1 cellular context compared by ENCODE assay signal in genomic region chr9:110114086-110114887, GRCh38.
TF ChIP-seq lines count a peak whose summit lies in the region.

No MANE protein-coding gene starts in this region.

TF ChIP-seq in HepG2, 621 proteins besides CTCF, POLR2A, EP300 and RAD21 (continues in another document):
- TF ChIP-seq ZNF629 (CRISPR knock-in tag; conservative IDR thresholded peaks at IDR 0.05) = peak; percentile 83
- no peak for TF ChIP-seq ZSCAN12 (CRISPR knock-in tag; IDR thresholded peaks at IDR 0.05)
- TF ChIP-seq CHD4 (IDR thresholded peaks at IDR 0.05; ENCODE audit: borderline replicate concordance, low read length) = peak; percentile 84; the same call in 1 of the 2 replicates
- TF ChIP-seq SAP130 (CRISPR knock-in tag; IDR thresholded peaks at IDR 0.05; ENCODE audit: low read depth) = peak; percentile 49
- peak; percentile 89 for TF ChIP-seq ELF3 (CRISPR knock-in tag; IDR thresholded peaks at IDR 0.05)
- TF ChIP-seq FOXP1 (IDR thresholded peaks at IDR 0.05) = peak; percentile 36; the same call in 1 of the 2 replicates
- TF ChIP-seq FOXP1 (CRISPR knock-in tag; IDR thresholded peaks at IDR 0.05) = peak; percentile 84
- TF ChIP-seq, protein P1, sequence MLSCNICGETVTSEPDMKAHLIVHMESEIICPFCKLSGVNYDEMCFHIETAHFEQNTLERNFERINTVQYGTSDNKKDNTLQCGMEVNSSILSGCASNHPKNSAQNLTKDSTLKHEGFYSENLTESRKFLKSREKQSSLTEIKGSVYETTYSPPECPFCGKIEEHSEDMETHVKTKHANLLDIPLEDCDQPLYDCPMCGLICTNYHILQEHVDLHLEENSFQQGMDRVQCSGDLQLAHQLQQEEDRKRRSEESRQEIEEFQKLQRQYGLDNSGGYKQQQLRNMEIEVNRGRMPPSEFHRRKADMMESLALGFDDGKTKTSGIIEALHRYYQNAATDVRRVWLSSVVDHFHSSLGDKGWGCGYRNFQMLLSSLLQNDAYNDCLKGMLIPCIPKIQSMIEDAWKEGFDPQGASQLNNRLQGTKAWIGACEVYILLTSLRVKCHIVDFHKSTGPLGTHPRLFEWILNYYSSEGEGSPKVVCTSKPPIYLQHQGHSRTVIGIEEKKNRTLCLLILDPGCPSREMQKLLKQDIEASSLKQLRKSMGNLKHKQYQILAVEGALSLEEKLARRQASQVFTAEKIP (CRISPR knock-in tag; IDR thresholded peaks at IDR 0.05; ENCODE audit: borderline replicate concordance) = no peak
- peak; percentile 48; the same call in 1 of the 2 replicates for TF ChIP-seq NFIC (IDR thresholded peaks at IDR 0.05; ENCODE audit: low read length)
- peak; percentile 84; the same call in 1 of the 2 replicates for TF ChIP-seq SOX5 (CRISPR knock-in tag; IDR thresholded peaks at IDR 0.05; ENCODE audit: borderline replicate concordance)
- TF ChIP-seq ZNF24 (IDR thresholded peaks at IDR 0.05) = no peak
- no peak for TF ChIP-seq XBP1 (CRISPR knock-in tag; IDR thresholded peaks at IDR 0.05)
- no peak for TF ChIP-seq FOXA1 (IDR thresholded peaks at IDR 0.05)
- peak; percentile 25; the same call in 1 of the 2 replicates for TF ChIP-seq FOXA1 (CRISPR knock-in tag; IDR thresholded peaks at IDR 0.05)
- no peak for TF ChIP-seq MAF1 (CRISPR knock-in tag; IDR thresholded peaks at IDR 0.05; ENCODE audit: borderline replicate concordance)
- peak; percentile 87 for TF ChIP-seq ZBTB26 (CRISPR knock-in tag; IDR thresholded peaks at IDR 0.05; ENCODE audit: borderline replicate concordance)
- TF ChIP-seq SOX13 (IDR thresholded peaks at IDR 0.05) = no peak
- TF ChIP-seq SOX13 (CRISPR knock-in tag; conservative IDR thresholded peaks at IDR 0.05 in 1 of 2, IDR thresholded peaks at IDR 0.05 in 1 of 2) = peak in 1 of 2 experiments; percentile 59; a peak in 2 of 4 replicates
- TF ChIP-seq NCOA2 (CRISPR knock-in tag; IDR thresholded peaks at IDR 0.05) = 0 out of 2 replicates have a peak, but pooled peaks have one; percentile 21
- peak; percentile 40; the same call in 1 of the 2 replicates for TF ChIP-seq IKZF5 (CRISPR knock-in tag; IDR thresholded peaks at IDR 0.05)
- TF ChIP-seq, protein P2, sequence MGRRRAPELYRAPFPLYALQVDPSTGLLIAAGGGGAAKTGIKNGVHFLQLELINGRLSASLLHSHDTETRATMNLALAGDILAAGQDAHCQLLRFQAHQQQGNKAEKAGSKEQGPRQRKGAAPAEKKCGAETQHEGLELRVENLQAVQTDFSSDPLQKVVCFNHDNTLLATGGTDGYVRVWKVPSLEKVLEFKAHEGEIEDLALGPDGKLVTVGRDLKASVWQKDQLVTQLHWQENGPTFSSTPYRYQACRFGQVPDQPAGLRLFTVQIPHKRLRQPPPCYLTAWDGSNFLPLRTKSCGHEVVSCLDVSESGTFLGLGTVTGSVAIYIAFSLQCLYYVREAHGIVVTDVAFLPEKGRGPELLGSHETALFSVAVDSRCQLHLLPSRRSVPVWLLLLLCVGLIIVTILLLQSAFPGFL (CRISPR knock-in tag; IDR thresholded peaks at IDR 0.05) = no peak
- TF ChIP-seq AHDC1 (CRISPR knock-in tag; IDR thresholded peaks at IDR 0.05; ENCODE audit: borderline replicate concordance) = peak; percentile 60; the same call in 1 of the 2 replicates
- no peak for TF ChIP-seq TFDP1 (CRISPR knock-in tag; IDR thresholded peaks at IDR 0.05; ENCODE audit: borderline replicate concordance)
- TF ChIP-seq RARA (CRISPR knock-in tag; IDR thresholded peaks at IDR 0.05) = peak; percentile 65; the same call in 1 of the 2 replicates
- TF ChIP-seq ZNF44 (CRISPR knock-in tag; IDR thresholded peaks at IDR 0.05) = no peak
- TF ChIP-seq FOXK1 (CRISPR knock-in tag; IDR thresholded peaks at IDR 0.05; ENCODE audit: borderline replicate concordance, low read depth) = peak; percentile 52; the same call in 1 of the 2 replicates
- peak; percentile 72 for TF ChIP-seq RXRB (CRISPR knock-in tag; IDR thresholded peaks at IDR 0.05; ENCODE audit: borderline replicate concordance)
- peak; percentile 25; the same call in 1 of the 2 replicates for TF ChIP-seq HMG20A (CRISPR knock-in tag; IDR thresholded peaks at IDR 0.05; ENCODE audit: borderline replicate concordance)
- TF ChIP-seq FOXO1 (CRISPR knock-in tag; IDR thresholded peaks at IDR 0.05) = peak; percentile 46; the same call in 1 of the 2 replicates
- TF ChIP-seq MED1 (CRISPR knock-in tag; IDR thresholded peaks at IDR 0.05) = peak; percentile 74
- TF ChIP-seq HDAC1 (CRISPR knock-in tag; IDR thresholded peaks at IDR 0.05) = 0 out of 2 replicates have a peak, but pooled peaks have one; percentile 24
- TF ChIP-seq, protein P3, sequence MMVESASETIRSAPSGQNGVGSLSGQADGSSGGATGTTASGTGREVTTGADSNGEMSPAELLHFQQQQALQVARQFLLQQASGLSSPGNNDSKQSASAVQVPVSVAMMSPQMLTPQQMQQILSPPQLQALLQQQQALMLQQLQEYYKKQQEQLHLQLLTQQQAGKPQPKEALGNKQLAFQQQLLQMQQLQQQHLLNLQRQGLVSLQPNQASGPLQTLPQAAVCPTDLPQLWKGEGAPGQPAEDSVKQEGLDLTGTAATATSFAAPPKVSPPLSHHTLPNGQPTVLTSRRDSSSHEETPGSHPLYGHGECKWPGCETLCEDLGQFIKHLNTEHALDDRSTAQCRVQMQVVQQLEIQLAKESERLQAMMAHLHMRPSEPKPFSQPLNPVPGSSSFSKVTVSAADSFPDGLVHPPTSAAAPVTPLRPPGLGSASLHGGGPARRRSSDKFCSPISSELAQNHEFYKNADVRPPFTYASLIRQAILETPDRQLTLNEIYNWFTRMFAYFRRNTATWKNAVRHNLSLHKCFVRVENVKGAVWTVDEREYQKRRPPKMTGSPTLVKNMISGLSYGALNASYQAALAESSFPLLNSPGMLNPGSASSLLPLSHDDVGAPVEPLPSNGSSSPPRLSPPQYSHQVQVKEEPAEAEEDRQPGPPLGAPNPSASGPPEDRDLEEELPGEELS (CRISPR knock-in tag; IDR thresholded peaks at IDR 0.05) = peak; percentile 70
- TF ChIP-seq KDM1A (CRISPR knock-in tag; IDR thresholded peaks at IDR 0.05) = 0 out of 2 replicates have a peak, but pooled peaks have one; percentile 38
- TF ChIP-seq FOXC1 (CRISPR knock-in tag; IDR thresholded peaks at IDR 0.05; ENCODE audit: borderline replicate concordance) = no peak
- TF ChIP-seq PRDM10 (CRISPR knock-in tag; IDR thresholded peaks at IDR 0.05; ENCODE audit: low read depth) = 0 out of 2 replicates have a peak, but pooled peaks have one; percentile 9
- no peak for TF ChIP-seq BRCA1 (CRISPR knock-in tag; IDR thresholded peaks at IDR 0.05)
- TF ChIP-seq, protein P4, sequence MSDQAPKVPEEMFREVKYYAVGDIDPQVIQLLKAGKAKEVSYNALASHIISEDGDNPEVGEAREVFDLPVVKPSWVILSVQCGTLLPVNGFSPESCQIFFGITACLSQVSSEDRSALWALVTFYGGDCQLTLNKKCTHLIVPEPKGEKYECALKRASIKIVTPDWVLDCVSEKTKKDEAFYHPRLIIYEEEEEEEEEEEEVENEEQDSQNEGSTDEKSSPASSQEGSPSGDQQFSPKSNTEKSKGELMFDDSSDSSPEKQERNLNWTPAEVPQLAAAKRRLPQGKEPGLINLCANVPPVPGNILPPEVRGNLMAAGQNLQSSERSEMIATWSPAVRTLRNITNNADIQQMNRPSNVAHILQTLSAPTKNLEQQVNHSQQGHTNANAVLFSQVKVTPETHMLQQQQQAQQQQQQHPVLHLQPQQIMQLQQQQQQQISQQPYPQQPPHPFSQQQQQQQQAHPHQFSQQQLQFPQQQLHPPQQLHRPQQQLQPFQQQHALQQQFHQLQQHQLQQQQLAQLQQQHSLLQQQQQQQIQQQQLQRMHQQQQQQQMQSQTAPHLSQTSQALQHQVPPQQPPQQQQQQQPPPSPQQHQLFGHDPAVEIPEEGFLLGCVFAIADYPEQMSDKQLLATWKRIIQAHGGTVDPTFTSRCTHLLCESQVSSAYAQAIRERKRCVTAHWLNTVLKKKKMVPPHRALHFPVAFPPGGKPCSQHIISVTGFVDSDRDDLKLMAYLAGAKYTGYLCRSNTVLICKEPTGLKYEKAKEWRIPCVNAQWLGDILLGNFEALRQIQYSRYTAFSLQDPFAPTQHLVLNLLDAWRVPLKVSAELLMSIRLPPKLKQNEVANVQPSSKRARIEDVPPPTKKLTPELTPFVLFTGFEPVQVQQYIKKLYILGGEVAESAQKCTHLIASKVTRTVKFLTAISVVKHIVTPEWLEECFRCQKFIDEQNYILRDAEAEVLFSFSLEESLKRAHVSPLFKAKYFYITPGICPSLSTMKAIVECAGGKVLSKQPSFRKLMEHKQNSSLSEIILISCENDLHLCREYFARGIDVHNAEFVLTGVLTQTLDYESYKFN (CRISPR knock-in tag; conservative IDR thresholded peaks at IDR 0.05) = 0 out of 2 replicates have a peak, but pooled peaks have one; percentile 37
- TF ChIP-seq SOX6 (IDR thresholded peaks at IDR 0.05) = no peak
- peak; percentile 73 for TF ChIP-seq SOX6 (CRISPR knock-in tag; IDR thresholded peaks at IDR 0.05)
